25 cellular contexts compared by ENCODE assay signal in the genomic region with DNA sequence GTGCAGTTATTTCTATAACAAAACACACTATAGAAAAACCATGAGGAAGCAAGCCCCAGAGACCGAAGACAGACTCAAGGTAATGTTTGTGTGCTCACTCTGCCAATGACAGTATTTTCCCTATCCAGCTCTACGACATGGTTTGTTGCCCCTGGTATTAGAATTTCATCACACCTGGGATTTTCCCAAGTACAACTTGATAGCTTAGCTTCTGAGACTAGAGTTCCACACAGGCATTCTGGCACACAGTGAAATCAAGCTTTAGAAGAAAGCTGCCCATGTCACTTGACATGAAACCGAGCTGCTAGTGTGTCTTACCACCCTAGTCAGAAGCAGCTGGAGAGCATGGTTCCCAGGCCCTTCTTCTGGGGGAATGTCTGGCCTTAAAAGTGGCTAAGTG. TPM values are rescaled to one million over a fixed set of nuclear protein-coding genes. Genes with fewer than 3 reads are reported as not detected.
DNase-seq lines count a peak whose midpoint lies in the region; FAIRE-seq and TF ChIP-seq lines count a peak whose summit lies in the region.
"Had no signal": no experiment of that assay in that cellular context is flagged by ENCODE, and none has a peak within 500 bp of the region (broad histone marks: within the 10 kb centered on the region; RNA-seq: fewer than 3 reads in every experiment).

No MANE protein-coding gene starts in this region.

- no peaks in the 10 kb centered on the region for H3K36me3 ChIP-seq in A673 (ENCODE audit: insufficient read depth, low read length, poor library complexity, severe bottlenecking)
- no peaks in the 10 kb centered on the region for H3K36me3 ChIP-seq in endodermal cell (ENCODE audit: control insufficient read depth, insufficient read depth, low read length)
- H3K36me3 ChIP-seq: BLaER1 had no signal

- H3K27me3 ChIP-seq in A673 (replicated peaks; ENCODE audit: insufficient read depth, low read depth, low read length, poor library complexity) (no peaks in the 10 kb centered on the region), endodermal cell (ENCODE audit: control insufficient read depth, insufficient read depth, low read length, poor library complexity, severe bottlenecking) (no peaks in the 10 kb centered on the region)
- H3K27me3 ChIP-seq: BLaER1 had no signal

- H3K4me1 Mint-ChIP-seq in endodermal cell = no peaks in the 10 kb centered on the region
- H3K4me1 Mint-ChIP-seq: CD8-positive, alpha-beta memory T cell; GM23338; IgD-negative memory B cell had no signal

- no peaks in the 10 kb centered on the region for H3K27me3 Mint-ChIP-seq in endodermal cell (ENCODE audit: insufficient read depth)

- no peaks in the 10 kb centered on the region for H3K9me3 ChIP-seq in A673 (ENCODE audit: low read depth, low read length, poor library complexity, severe bottlenecking)
- H3K9me3 ChIP-seq in endodermal cell (ENCODE audit: control insufficient read depth, low read length) = no peaks in the 10 kb centered on the region
- H3K9me3 ChIP-seq: BLaER1 had no signal

- H3K36me3 Mint-ChIP-seq in endodermal cell (ENCODE audit: low read depth) = no peaks in the 10 kb centered on the region
- H3K36me3 Mint-ChIP-seq: CD8-positive, alpha-beta memory T cell; IgD-negative memory B cell had no signal

- in situ Hi-C loops in GM13976 (cut with MboI; ENCODE audit: low sequenced_read_pairs, unreplicated experiment) = no loop called here

- no peaks in the 10 kb centered on the region for H3K9me3 Mint-ChIP-seq in endodermal cell
- H3K9me3 Mint-ChIP-seq: CD8-positive, alpha-beta memory T cell; GM23338; IgD-negative memory B cell had no signal

- H3K27ac ChIP-seq in A673 (ENCODE audit: low read depth, low read length, poor library complexity, severe bottlenecking) (peak overlapping the region; percentile 72), endodermal cell (ENCODE audit: low read depth, low read length) (no peak overlapping the region)
- H3K27ac ChIP-seq: BLaER1, SK-N-MC had no signal

- H3K4me1 ChIP-seq in A673 (ENCODE audit: insufficient read depth, low read length, poor library complexity, severe bottlenecking) (peaks cover 49% of the 10 kb centered on the region), endodermal cell (ENCODE audit: control insufficient read depth, insufficient read depth, low read length) (no peaks in the 10 kb centered on the region)

- POLR2A ChIA-PET in A673 (lab: Charles Lee; ENCODE audit: low non-redundant PET) = no interaction called here

- BruUV-seq in A673 (replicated peaks; lab: Mats Ljungman, UMichigan) = no TSS peak

- no peak overlapping the region for H3K4me3 Mint-ChIP-seq in endodermal cell
- H3K4me3 Mint-ChIP-seq: CD8-positive, alpha-beta memory T cell; GM23338; IgD-negative memory B cell had no signal

- H3K27ac Mint-ChIP-seq in endodermal cell = no peak overlapping the region
- H3K27ac Mint-ChIP-seq: CD8-positive, alpha-beta memory T cell; GM23338; IgD-negative memory B cell had no signal

- intact Hi-C loops in A673 (cut with micrococcal nuclease; ENCODE audit: unreplicated experiment) (no loop called here), posterior vena cava (cut with DNase I) (no loop called here)

- H3K4me3 ChIP-seq in A673 (ENCODE audit: low read depth, low read length, poor library complexity, severe bottlenecking) (no peak overlapping the region), epithelial cell of proximal tubule (ENCODE audit: low read depth, low read length) (no peak overlapping the region), endodermal cell (ENCODE audit: low read length) (no peak overlapping the region)
- H3K4me3 ChIP-seq: BLaER1, GM23338, SK-N-MC had no signal

- TF ChIP-seq CTCF in A673 (conservative IDR thresholded peaks at IDR 0.05; ENCODE audit: low read depth, low read length) (no peak), epithelial cell of proximal tubule (conservative IDR thresholded peaks at IDR 0.05; ENCODE audit: low read depth, low read length) (no peak), endodermal cell (conservative IDR thresholded peaks at IDR 0.05) (no peak), GM13976 (IDR thresholded peaks at IDR 0.05; ENCODE audit: borderline replicate concordance, control extremely low read depth, extremely low read depth, insufficient read depth, missing control alignments) (no peak)

- H3K9ac ChIP-seq in endodermal cell (ENCODE audit: extremely low read depth, low read length, poor library complexity, severe bottlenecking) = no peak overlapping the region
- H3K9ac ChIP-seq: BLaER1 had no signal

- peak; percentile 75 for FAIRE-seq in RCC 7860 (lab: Jason Lieb, UNC)
- FAIRE-seq: A204.1, HTR-8/SVneo had no signal

- 53 to 100% methylated on average over 1 to 3 of the region's 3 CpGs for WGBS in endodermal cell (ENCODE audit: insufficient coverage in 1 of 2, insufficient read length in 1 of 2), 2 experiments

- CTCF ChIA-PET in A673 (lab: Charles Lee) = no interaction called here

- no peak for DNase-seq in A673 (ENCODE audit: low spot score)
- DNase-seq in RCC 7860 (ENCODE audit: low spot score) = peak; percentile 83
- peak; percentile 99 for DNase-seq in epithelial cell of proximal tubule (ENCODE audit: low read depth)
- DNase-seq in kidney tubule cell (ENCODE audit: low spot score) = peak; percentile 95
- no peak for DNase-seq in endodermal cell
- DNase-seq in posterior vena cava (ENCODE audit: low spot score) = no peak
- DNase-seq in DMS153 (lab: John Stamatoyannopoulos, UW) = no peak
- no peak for DNase-seq in GM13976 (ENCODE audit: low spot score)
- DNase-seq: CD8-positive, alpha-beta memory T cell; DND-41; HCEC 1CT; Kasumi-1; MM.1S; NCI-H1092 treated with DMSO at 0.1 percent for 48 hours; NCI-H2081 treated with DMSO at 0.1 percent for 48 hours; NCI-H510A; NCI-H748 treated with DMSO at 0.1 percent for 48 hours; NK-92 treated with Interleukin-12 subunit alpha and Interleukin-12 subunit beta, amount 100 ng/mL, for 24 hours; SHP77 had no signal

RNA-seq across cellular contexts. Expression of a gene that starts 44.1 kb away (rescaled TPM):
- total RNA-seq in A673 (2021) = 10.8 and 11.3 TPM in 2 replicates
- 2.0 and 2.2 TPM in 2 replicates for total RNA-seq in epithelial cell of proximal tubule
- 1 to 10 TPM; 5.7 to 6.4 TPM for total RNA-seq in endodermal cell
- 4.1 TPM for polyA plus RNA-seq in endodermal cell (2013, experiment 1 of 2)
- polyA plus RNA-seq in endodermal cell (2013, experiment 2 of 2) = 4.2 TPM
- total RNA-seq in posterior vena cava = 10 to 100 TPM; 11.4 to 12.0 TPM
- polyA plus RNA-seq: CD8-positive, alpha-beta memory T cell; IgD-negative memory B cell had no signal

Comparison
In these comparisons a context has a peak if more than half of its experiments do, and no peak if none do; other contexts are left out.
1. DNase-seq: peak in RCC 7860 (single experiment), epithelial cell of proximal tubule (single experiment) and kidney tubule cell (single experiment); none in A673 (single experiment), endodermal cell (single experiment), posterior vena cava (single experiment), DMS153 (single experiment) and GM13976 (single experiment).